Comparison of ENCODE assay signal across 1 cellular context in the genomic region with DNA sequence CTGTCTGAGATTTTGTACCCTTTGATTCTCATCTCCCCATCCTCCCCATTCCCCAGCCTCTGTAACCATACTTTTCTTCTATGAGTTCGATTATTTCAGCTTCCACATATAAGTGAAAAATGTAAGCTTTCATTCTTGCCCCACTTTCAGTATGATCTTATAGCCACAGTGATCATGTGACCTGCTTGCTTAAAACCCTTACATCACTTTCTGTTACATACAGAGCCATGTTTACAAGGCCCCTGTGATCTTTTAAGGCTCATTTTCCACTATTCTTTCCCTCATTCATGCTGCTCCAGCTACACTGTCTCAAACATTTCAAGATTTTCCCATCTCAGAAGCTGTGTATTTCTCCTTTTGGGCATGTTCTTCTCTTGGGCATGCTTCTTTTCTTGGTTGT.
A peak's percentile ranks its signal among the peaks of the same experiment; 100 is the strongest.
TF ChIP-seq lines count a peak whose summit lies in the region.

No MANE protein-coding gene starts in this region.

TF ChIP-seq in IMR-90, 13 proteins besides CTCF, POLR2A, EP300 and RAD21:
- TF ChIP-seq BHLHE40 (IDR thresholded peaks at IDR 0.05; ENCODE audit: low read depth, low read length), result no peak
- TF ChIP-seq RCOR1 (IDR thresholded peaks at IDR 0.05; ENCODE audit: insufficient replicate concordance, low read length), result no peak
- no peak for TF ChIP-seq MXI1 (IDR thresholded peaks at IDR 0.05; ENCODE audit: borderline replicate concordance, low read depth, low read length)
- no peak for TF ChIP-seq NFE2L2 (IDR thresholded peaks at IDR 0.05; ENCODE audit: low read depth, low read length)
- TF ChIP-seq RFX5 (IDR thresholded peaks at IDR 0.05; ENCODE audit: low read depth, low read length), result no peak
- no peak for TF ChIP-seq CHD1 (IDR thresholded peaks at IDR 0.05; ENCODE audit: low read depth, low read length)
- no peak for TF ChIP-seq SMC3 (IDR thresholded peaks at IDR 0.05; ENCODE audit: low read depth, low read length)
- no peak for TF ChIP-seq FOS (IDR thresholded peaks at IDR 0.05; ENCODE audit: low read depth, low read length)
- TF ChIP-seq, protein P1, sequence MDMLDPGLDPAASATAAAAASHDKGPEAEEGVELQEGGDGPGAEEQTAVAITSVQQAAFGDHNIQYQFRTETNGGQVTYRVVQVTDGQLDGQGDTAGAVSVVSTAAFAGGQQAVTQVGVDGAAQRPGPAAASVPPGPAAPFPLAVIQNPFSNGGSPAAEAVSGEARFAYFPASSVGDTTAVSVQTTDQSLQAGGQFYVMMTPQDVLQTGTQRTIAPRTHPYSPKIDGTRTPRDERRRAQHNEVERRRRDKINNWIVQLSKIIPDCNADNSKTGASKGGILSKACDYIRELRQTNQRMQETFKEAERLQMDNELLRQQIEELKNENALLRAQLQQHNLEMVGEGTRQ (IDR thresholded peaks at IDR 0.05; ENCODE audit: low read depth, low read length), result peak; percentile 42; the same call in 1 of the 2 replicates
